ENCODE assay signal across 33 cellular contexts in the genomic region with DNA sequence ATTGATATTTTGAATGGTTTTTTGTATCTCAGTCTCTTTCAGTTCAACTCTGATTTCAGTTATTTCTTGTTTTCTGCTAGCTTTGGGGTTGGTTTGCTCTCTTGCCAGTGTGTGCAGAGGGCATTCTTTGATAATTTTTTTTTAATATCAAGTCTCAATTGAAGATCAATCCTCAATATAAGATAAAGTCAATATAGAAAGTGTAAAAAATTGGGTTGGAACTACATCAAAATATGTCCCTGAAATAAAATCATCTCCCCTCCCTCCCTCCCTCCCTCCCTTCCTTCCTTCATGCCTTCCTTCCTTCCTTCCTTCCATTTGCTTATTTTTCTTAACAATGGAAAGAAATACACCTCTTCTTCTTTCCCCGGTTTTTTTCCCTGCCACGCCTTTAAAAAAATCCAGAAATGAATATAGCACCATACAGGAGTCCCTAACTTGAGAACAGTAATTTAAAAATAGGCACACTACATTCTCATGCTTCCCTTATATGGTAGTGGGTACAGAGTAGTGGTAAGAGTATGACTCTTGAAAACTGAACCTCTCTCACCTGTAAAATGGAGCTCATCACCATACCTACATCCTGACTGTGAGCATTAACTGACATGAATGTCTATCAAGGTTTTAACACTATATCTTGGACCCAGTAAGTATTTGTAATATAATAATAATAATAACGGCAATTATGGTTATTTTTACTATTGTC.
"Had no signal": no experiment of that assay in that cellular context is flagged by ENCODE, and none has a peak within 500 bp of the region (broad histone marks: within the 10 kb centered on the region; RNA-seq: fewer than 3 reads in every experiment).

No MANE protein-coding gene starts in this region.

- ATAC-seq: activated naive CD8-positive, alpha-beta T cell treated with anti-CD3 and anti-CD28 coated beads, Interleukin-2, amount 50 U/mL, for 24 hours; activated T-cell treated with anti-CD3 and anti-CD28 coated beads, Interleukin-2, amount 50 U/mL, for 4 hours had no signal

- H3K27me3 ChIP-seq: MG63 had no signal

- H3K4me3 ChIP-seq: MG63 had no signal

- H3K27ac ChIP-seq: VCaP had no signal

- DNase-seq: activated B cell treated with CpG ODN at 0.5 μM for 24 hours; activated CD4-positive, alpha-beta memory T cell treated with anti-CD3 and anti-CD28 coated beads for 36 hours; activated CD4-positive, alpha-beta T cell treated with anti-CD3 and anti-CD28 coated beads for 4 hours; activated CD4-positive, alpha-beta T cell treated with anti-CD3 and anti-CD28 coated beads, Interleukin-2, amount 50 U/mL, for 1 hour; activated CD4-positive, CD25-positive, alpha-beta regulatory T cell treated with anti-CD3 and anti-CD28 coated beads, Interleukin-2, amount 50 U/mL, for 72 hours; activated CD8-positive, alpha-beta memory T cell treated with anti-CD3 and anti-CD28 coated beads, Interleukin-2, amount 50 U/mL, for 4 hours; activated gamma-delta T cell treated with Interleukin-2 at 50 U/mL for 16 hours; activated naive CD4-positive, alpha-beta T cell treated with anti-CD3 and anti-CD28 coated beads, Interleukin-2, amount 10 ng/mL, durations not matched to agents 7 days and 5 days; activated naive CD8-positive, alpha-beta T cell treated with anti-CD3 and anti-CD28 coated beads, Interleukin-2, amount 50 U/mL, for 24 hours; activated T-cell treated with anti-CD3 and anti-CD28 coated beads for 4 hours; activated T-cell treated with anti-CD3 and anti-CD28 coated beads, Interleukin-2, amount 50 U/mL, for 4 hours; anterior cingulate cortex; caudate nucleus; cerebellar nuclear complex; MG63; MV-4-11; NCI-H1092; NCI-H1417; NCI-H187 treated with DMSO at 0.1 percent for 48 hours; NCI-H2081; NCI-H226; NCI-H446 treated with DMSO at 0.1 percent for 48 hours; NCI-H524; NCI-H69; NCI-H82; OCI-M1; Right ventricle myocardium superior; SW 1271; T-helper 1 cell; T-helper 2 cell; T-helper 9 cell had no signal

- H3K36me3 ChIP-seq: MG63 had no signal

- FAIRE-seq: bronchial epithelial cell had no signal
